ENCODE assay signal across 8 cellular contexts in genomic region chr17:20155258-20156195, GRCh38.
DNase-seq lines count a peak whose midpoint lies in the region; ATAC-seq and TF ChIP-seq lines count a peak whose summit lies in the region.

No MANE protein-coding gene starts in this region.

- H3K4me3 ChIP-seq in BE2C (ENCODE audit: low read depth, low read length), result peak overlapping the region; percentile 14; the same call in 1 of the 2 replicates
- H3K4me3 ChIP-seq in left lung, result peak overlapping the region; percentile 63 to 86

- H3K27ac ChIP-seq in left lung, result peak overlapping the region; percentile 65 to 78

- H3K36me3 ChIP-seq in BE2C, result no peaks in the 10 kb centered on the region
- no peaks in the 10 kb centered on the region for H3K36me3 ChIP-seq in left lung

- TF ChIP-seq CTCF in BE2C (IDR thresholded peaks at IDR 0.05; ENCODE audit: low read depth, low read length) (no peak), left lung (IDR thresholded peaks at IDR 0.05) (no peak)

- ATAC-seq in HG03432 (IDR thresholded peaks at IDR 0.05; ENCODE audit: unreplicated experiment) (peak; percentile 95), left lung (peak; percentile 98)

- DNase-seq in BE2C (peak; percentile 95), GM19238 (ENCODE audit: insufficient read length, low spot score) (peak; percentile 92), NCI-H524 treated with DMSO at 0.1 percent for 48 hours (lab: John Stamatoyannopoulos, UW) (peak; percentile 97), dermis blood vessel endothelial cell (peak; percentile 92), left lung (peak; percentile 98 to 99)
- peak; percentile 78 to 88 for DNase-seq in activated CD4-positive, alpha-beta T cell treated with anti-CD3 and anti-CD28 coated beads, Interleukin-2, amount 50 U/mL, for 24 hours (ENCODE audit: low read depth in 1 of 2, low spot score in 1 of 2)
- peak; percentile 91 to 97 for DNase-seq in stimulated activated CD4-positive, alpha-beta T cell treated with anti-CD3 and anti-CD28 coated beads, Interleukin-2, amount 100 ng/mL, for 24 hours

- intact Hi-C loops in left lung (cut with DNase I), result no loop called here

- H3K4me1 ChIP-seq in BE2C (no peaks in the 10 kb centered on the region), left lung (peaks cover 0 to 18% of the 10 kb centered on the region in 2 donors)

- no peaks in the 10 kb centered on the region for H3K9me3 ChIP-seq in BE2C
- no peaks in the 10 kb centered on the region for H3K9me3 ChIP-seq in left lung

- H3K27me3 ChIP-seq in BE2C (peaks cover 15% of the 10 kb centered on the region), left lung (peaks cover 0 to 44% of the 10 kb centered on the region in 2 donors)

Comparison
In these comparisons a context has a peak if more than half of its experiments do, and no peak if none do; other contexts are left out.
1. Peak in every context shown above with its lines: DNase-seq, ATAC-seq, H3K4me3 ChIP-seq and H3K27ac ChIP-seq.